In the genomic region with DNA sequence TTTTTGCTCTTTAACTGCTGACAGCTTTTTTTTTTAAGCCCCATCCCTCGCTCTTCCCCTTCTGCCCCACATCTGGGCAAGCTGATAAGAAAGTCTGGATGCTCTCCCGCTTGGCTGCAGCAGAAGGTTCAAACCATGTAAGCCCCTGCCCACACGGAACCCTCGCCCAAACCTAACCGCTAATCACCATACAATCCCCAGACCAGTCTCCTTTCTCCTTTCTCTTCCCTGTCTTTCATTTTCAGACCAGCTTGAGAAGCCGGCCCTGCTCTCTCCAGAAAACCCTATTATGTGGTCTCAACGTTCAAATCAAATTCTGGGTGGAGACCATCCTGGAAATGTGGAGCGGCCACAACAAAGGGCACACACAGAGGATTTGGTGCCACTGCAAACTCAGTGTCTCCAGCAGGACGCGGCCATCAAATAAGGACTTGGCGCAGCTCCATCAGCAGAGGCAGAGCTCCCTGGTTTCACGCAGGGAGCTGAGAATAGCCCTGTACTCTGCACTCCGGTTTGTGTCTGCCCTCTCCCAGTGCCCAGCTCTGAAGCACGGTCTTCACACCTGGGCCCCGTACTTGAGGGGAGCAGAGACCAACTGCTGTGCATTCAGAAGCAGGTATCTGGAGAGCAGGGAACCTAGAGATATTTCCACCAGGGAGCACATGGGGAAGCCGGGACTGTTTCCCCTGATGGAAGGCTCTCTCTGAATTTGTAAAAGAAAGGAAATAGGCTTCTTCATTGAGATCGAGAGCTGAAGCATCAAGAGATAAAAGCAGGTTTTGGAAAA, we compare ENCODE assay signal across 1 cellular context.
TF ChIP-seq lines count a peak whose summit lies in the region.

No MANE protein-coding gene starts in this region.

TF ChIP-seq in K562, 482 proteins besides CTCF, POLR2A, EP300 and RAD21 (continued from another document and continues in another):
- TF ChIP-seq, protein P1, sequence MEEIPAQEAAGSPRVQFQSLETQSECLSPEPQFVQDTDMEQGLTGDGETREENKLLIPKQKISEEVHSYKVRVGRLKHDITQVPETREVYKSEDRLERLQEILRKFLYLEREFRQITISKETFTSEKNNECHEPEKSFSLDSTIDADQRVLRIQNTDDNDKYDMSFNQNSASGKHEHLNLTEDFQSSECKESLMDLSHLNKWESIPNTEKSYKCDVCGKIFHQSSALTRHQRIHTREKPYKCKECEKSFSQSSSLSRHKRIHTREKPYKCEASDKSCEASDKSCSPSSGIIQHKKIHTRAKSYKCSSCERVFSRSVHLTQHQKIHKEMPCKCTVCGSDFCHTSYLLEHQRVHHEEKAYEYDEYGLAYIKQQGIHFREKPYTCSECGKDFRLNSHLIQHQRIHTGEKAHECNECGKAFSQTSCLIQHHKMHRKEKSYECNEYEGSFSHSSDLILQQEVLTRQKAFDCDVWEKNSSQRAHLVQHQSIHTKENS (CRISPR knock-in tag; IDR thresholded peaks at IDR 0.05) = no peak
- TF ChIP-seq MAFF (IDR thresholded peaks at IDR 0.05; ENCODE audit: low read length) (peak; percentile 58; the same call in 1 of the 2 replicates), ZNF592 (IDR thresholded peaks at IDR 0.05) (peak; percentile 96), AFF1 (IDR thresholded peaks at IDR 0.05; ENCODE audit: low read depth in 1 of 2, partially characterized antibody in 2 of 2) (peak in 1 of 2 experiments; percentile 71), ETV5 (CRISPR knock-in tag; IDR thresholded peaks at IDR 0.05; ENCODE audit: low read depth) (peak; percentile 60; the same call in 1 of the 2 replicates), SRSF3 (IDR thresholded peaks at IDR 0.05; ENCODE audit: insufficient read depth, low read length) (no peak), MEIS2 (IDR thresholded peaks at IDR 0.05; ENCODE audit: partially characterized antibody) (peak; percentile 49), KAT2B (IDR thresholded peaks at IDR 0.05; ENCODE audit: low read depth, low read length) (no peak), FOXA1 (IDR thresholded peaks at IDR 0.05; ENCODE audit: borderline replicate concordance) (no peak), NELFE (IDR thresholded peaks at IDR 0.05; ENCODE audit: insufficient read depth, insufficient read length) (no peak), NCOA1 (IDR thresholded peaks at IDR 0.05; ENCODE audit: low read depth) (peak; percentile 70; the same call in 1 of the 2 replicates)
- TF ChIP-seq, protein P2, sequence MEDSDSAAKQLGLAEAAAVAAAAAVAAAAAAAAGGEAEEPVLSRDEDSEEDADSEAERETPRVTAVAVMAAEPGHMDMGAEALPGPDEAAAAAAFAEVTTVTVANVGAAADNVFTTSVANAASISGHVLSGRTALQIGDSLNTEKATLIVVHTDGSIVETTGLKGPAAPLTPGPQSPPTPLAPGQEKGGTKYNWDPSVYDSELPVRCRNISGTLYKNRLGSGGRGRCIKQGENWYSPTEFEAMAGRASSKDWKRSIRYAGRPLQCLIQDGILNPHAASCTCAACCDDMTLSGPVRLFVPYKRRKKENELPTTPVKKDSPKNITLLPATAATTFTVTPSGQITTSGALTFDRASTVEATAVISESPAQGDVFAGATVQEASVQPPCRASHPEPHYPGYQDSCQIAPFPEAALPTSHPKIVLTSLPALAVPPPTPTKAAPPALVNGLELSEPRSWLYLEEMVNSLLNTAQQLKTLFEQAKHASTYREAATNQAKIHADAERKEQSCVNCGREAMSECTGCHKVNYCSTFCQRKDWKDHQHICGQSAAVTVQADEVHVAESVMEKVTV (CRISPR knock-in tag; IDR thresholded peaks at IDR 0.05) = no peak
- TF ChIP-seq, protein P3, sequence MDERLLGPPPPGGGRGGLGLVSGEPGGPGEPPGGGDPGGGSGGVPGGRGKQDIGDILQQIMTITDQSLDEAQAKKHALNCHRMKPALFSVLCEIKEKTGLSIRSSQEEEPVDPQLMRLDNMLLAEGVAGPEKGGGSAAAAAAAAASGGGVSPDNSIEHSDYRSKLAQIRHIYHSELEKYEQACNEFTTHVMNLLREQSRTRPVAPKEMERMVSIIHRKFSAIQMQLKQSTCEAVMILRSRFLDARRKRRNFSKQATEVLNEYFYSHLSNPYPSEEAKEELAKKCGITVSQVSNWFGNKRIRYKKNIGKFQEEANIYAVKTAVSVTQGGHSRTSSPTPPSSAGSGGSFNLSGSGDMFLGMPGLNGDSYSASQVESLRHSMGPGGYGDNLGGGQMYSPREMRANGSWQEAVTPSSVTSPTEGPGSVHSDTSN (CRISPR knock-in tag; IDR thresholded peaks at IDR 0.05; ENCODE audit: low read depth) = no peak
- TF ChIP-seq, protein P3 (tag; conservative IDR thresholded peaks at IDR 0.05; ENCODE audit: low read depth) = 0 out of 2 replicates have a peak, but pooled peaks have one; percentile 5
- TF ChIP-seq, protein P4, sequence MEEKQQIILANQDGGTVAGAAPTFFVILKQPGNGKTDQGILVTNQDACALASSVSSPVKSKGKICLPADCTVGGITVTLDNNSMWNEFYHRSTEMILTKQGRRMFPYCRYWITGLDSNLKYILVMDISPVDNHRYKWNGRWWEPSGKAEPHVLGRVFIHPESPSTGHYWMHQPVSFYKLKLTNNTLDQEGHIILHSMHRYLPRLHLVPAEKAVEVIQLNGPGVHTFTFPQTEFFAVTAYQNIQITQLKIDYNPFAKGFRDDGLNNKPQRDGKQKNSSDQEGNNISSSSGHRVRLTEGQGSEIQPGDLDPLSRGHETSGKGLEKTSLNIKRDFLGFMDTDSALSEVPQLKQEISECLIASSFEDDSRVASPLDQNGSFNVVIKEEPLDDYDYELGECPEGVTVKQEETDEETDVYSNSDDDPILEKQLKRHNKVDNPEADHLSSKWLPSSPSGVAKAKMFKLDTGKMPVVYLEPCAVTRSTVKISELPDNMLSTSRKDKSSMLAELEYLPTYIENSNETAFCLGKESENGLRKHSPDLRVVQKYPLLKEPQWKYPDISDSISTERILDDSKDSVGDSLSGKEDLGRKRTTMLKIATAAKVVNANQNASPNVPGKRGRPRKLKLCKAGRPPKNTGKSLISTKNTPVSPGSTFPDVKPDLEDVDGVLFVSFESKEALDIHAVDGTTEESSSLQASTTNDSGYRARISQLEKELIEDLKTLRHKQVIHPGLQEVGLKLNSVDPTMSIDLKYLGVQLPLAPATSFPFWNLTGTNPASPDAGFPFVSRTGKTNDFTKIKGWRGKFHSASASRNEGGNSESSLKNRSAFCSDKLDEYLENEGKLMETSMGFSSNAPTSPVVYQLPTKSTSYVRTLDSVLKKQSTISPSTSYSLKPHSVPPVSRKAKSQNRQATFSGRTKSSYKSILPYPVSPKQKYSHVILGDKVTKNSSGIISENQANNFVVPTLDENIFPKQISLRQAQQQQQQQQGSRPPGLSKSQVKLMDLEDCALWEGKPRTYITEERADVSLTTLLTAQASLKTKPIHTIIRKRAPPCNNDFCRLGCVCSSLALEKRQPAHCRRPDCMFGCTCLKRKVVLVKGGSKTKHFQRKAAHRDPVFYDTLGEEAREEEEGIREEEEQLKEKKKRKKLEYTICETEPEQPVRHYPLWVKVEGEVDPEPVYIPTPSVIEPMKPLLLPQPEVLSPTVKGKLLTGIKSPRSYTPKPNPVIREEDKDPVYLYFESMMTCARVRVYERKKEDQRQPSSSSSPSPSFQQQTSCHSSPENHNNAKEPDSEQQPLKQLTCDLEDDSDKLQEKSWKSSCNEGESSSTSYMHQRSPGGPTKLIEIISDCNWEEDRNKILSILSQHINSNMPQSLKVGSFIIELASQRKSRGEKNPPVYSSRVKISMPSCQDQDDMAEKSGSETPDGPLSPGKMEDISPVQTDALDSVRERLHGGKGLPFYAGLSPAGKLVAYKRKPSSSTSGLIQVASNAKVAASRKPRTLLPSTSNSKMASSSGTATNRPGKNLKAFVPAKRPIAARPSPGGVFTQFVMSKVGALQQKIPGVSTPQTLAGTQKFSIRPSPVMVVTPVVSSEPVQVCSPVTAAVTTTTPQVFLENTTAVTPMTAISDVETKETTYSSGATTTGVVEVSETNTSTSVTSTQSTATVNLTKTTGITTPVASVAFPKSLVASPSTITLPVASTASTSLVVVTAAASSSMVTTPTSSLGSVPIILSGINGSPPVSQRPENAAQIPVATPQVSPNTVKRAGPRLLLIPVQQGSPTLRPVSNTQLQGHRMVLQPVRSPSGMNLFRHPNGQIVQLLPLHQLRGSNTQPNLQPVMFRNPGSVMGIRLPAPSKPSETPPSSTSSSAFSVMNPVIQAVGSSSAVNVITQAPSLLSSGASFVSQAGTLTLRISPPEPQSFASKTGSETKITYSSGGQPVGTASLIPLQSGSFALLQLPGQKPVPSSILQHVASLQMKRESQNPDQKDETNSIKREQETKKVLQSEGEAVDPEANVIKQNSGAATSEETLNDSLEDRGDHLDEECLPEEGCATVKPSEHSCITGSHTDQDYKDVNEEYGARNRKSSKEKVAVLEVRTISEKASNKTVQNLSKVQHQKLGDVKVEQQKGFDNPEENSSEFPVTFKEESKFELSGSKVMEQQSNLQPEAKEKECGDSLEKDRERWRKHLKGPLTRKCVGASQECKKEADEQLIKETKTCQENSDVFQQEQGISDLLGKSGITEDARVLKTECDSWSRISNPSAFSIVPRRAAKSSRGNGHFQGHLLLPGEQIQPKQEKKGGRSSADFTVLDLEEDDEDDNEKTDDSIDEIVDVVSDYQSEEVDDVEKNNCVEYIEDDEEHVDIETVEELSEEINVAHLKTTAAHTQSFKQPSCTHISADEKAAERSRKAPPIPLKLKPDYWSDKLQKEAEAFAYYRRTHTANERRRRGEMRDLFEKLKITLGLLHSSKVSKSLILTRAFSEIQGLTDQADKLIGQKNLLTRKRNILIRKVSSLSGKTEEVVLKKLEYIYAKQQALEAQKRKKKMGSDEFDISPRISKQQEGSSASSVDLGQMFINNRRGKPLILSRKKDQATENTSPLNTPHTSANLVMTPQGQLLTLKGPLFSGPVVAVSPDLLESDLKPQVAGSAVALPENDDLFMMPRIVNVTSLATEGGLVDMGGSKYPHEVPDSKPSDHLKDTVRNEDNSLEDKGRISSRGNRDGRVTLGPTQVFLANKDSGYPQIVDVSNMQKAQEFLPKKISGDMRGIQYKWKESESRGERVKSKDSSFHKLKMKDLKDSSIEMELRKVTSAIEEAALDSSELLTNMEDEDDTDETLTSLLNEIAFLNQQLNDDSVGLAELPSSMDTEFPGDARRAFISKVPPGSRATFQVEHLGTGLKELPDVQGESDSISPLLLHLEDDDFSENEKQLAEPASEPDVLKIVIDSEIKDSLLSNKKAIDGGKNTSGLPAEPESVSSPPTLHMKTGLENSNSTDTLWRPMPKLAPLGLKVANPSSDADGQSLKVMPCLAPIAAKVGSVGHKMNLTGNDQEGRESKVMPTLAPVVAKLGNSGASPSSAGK (IDR thresholded peaks at IDR 0.05) = peak; percentile 38
- TF ChIP-seq, protein P5, sequence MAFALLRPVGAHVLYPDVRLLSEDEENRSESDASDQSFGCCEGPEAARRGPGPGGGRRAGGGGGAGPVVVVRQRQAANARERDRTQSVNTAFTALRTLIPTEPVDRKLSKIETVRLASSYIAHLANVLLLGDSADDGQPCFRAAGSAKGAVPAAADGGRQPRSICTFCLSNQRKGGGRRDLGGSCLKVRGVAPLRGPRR (CRISPR knock-in tag; IDR thresholded peaks at IDR 0.05) = no peak
